1 cellular context compared by ENCODE assay signal in genomic region chr3:71111784-71112440, GRCh38.
TF ChIP-seq lines count a peak whose summit lies in the region.

No MANE protein-coding gene starts in this region.

TF ChIP-seq in HepG2, 621 proteins besides CTCF, POLR2A, EP300 and RAD21 (continued from another document):
- TF ChIP-seq HNRNPK (IDR thresholded peaks at IDR 0.05; ENCODE audit: low read depth, low read length, poor library complexity, severe bottlenecking) = no peak
- TF ChIP-seq TMF1 (CRISPR knock-in tag; IDR thresholded peaks at IDR 0.05; ENCODE audit: low read depth) = no peak
- TF ChIP-seq, protein P1, sequence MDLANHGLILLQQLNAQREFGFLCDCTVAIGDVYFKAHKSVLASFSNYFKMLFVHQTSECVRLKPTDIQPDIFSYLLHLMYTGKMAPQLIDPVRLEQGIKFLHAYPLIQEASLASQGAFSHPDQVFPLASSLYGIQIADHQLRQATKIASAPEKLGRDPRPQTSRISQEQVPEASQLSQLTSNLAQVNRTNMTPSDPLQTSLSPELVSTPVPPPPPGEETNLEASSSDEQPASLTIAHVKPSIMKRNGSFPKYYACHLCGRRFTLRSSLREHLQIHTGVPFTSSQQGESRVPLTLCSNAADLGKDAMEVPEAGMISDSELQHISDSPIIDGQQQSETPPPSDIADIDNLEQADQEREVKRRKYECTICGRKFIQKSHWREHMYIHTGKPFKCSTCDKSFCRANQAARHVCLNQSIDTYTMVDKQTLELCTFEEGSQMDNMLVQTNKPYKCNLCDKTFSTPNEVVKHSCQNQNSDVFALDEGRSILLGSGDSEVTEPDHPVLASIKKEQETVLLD (CRISPR knock-in tag; IDR thresholded peaks at IDR 0.05; ENCODE audit: low read depth) = no peak
- TF ChIP-seq ZFP90 (CRISPR knock-in tag; IDR thresholded peaks at IDR 0.05; ENCODE audit: borderline replicate concordance) = no peak
- no peak for TF ChIP-seq SMC3 (IDR thresholded peaks at IDR 0.05; ENCODE audit: low read length)
- no peak for TF ChIP-seq ESRRA (CRISPR knock-in tag; IDR thresholded peaks at IDR 0.05; ENCODE audit: low read depth)
- TF ChIP-seq MAFG (CRISPR knock-in tag; IDR thresholded peaks at IDR 0.05) = no peak
- TF ChIP-seq NCOA2 (CRISPR knock-in tag; IDR thresholded peaks at IDR 0.05) = no peak
- TF ChIP-seq ZNF563 (CRISPR knock-in tag; IDR thresholded peaks at IDR 0.05) = no peak
- no peak for TF ChIP-seq FOXP1 (IDR thresholded peaks at IDR 0.05)
- 0 out of 2 replicates have a peak, but pooled peaks have one; percentile 12 for TF ChIP-seq FOXP1 (CRISPR knock-in tag; IDR thresholded peaks at IDR 0.05)
- TF ChIP-seq ZNF644 (CRISPR knock-in tag; IDR thresholded peaks at IDR 0.05; ENCODE audit: low read depth) = no peak
- peak; percentile 46 for TF ChIP-seq FOXA3 (CRISPR knock-in tag; IDR thresholded peaks at IDR 0.05)
